ENCODE assay signal across 26 cellular contexts in genomic region chr7:155452505-155453295, GRCh38. TPM values are rescaled to one million over a fixed set of nuclear protein-coding genes. Genes with fewer than 3 reads are reported as not detected.
DNase-seq lines count a peak whose midpoint lies in the region; ATAC-seq, FAIRE-seq and TF ChIP-seq lines count a peak whose summit lies in the region.
"Had no signal": no experiment of that assay in that cellular context is flagged by ENCODE, and none has a peak within 500 bp of the region (broad histone marks: within the 10 kb centered on the region; RNA-seq: fewer than 3 reads in every experiment).

No MANE protein-coding gene starts in this region.

- H3K27ac ChIP-seq in GM23338 (ENCODE audit: low read depth) (no peak overlapping the region), SK-N-MC (0 out of 2 replicates have a peak overlapping the region, but pooled peaks have one; percentile 28), H1 (ENCODE audit: low read depth, low read length) (no peak overlapping the region), osteoblast (ENCODE audit: low read depth, low read length) (no peak overlapping the region)
- H3K27ac ChIP-seq: HL-60 had no signal

- TF ChIP-seq RAD21 in H1 (IDR thresholded peaks at IDR 0.05 in 1 of 2, conservative IDR thresholded peaks at IDR 0.05 in 1 of 2; ENCODE audit: low read depth in 2 of 2, low read length in 2 of 2): no peak

- H3K23ac ChIP-seq in H1 (ENCODE audit: insufficient read length): no peak overlapping the region

- H3K4me2 ChIP-seq in GM23338 (no peak overlapping the region), H1 (ENCODE audit: insufficient read depth in 1 of 2, low read depth in 2 of 2, low read length in 2 of 2) (no peak overlapping the region; a peak in 1 of 4 replicates), osteoblast (ENCODE audit: insufficient read depth, low read length) (no peak overlapping the region)

- H3K36me3 ChIP-seq in GM23338 (ENCODE audit: insufficient read depth) (no peaks in the 10 kb centered on the region), SK-N-MC (ENCODE audit: insufficient read depth, low read length) (no peaks in the 10 kb centered on the region), H1 (ENCODE audit: control insufficient read depth in 2 of 4, insufficient read depth in 4 of 4, low read length in 3 of 4) (no peaks in the 10 kb centered on the region; a peak in 1 of 8 replicates), osteoblast (ENCODE audit: insufficient read depth, low read length) (no peaks in the 10 kb centered on the region)

- no peaks in the 10 kb centered on the region for H3K9me3 ChIP-seq in SK-N-MC (ENCODE audit: low read depth, low read length)
- H3K9me3 ChIP-seq in H1 (ENCODE audit: insufficient read depth in 2 of 2, low read depth in 1 of 2, low read length in 1 of 2): no peaks in the 10 kb centered on the region; a peak in 1 of 4 replicates
- H3K9me3 ChIP-seq in osteoblast (ENCODE audit: low read depth, low read length): no peaks in the 10 kb centered on the region

- no peak overlapping the region for H4K8ac ChIP-seq in H1 (ENCODE audit: extremely low read depth, insufficient read depth, low read length)

- H3K23me2 ChIP-seq in H1 (ENCODE audit: low read depth, low read length): peaks cover 2% of the 10 kb centered on the region; the same call in 1 of the 2 replicates

- no peak overlapping the region for H2BK5ac ChIP-seq in H1 (ENCODE audit: low read depth, low read length)

- intact Hi-C loops in left ventricle myocardium superior (cut with micrococcal nuclease): no loop called here

- no peak overlapping the region for H3K56ac ChIP-seq in H1 (replicated peaks; ENCODE audit: insufficient read length, low read depth, low read length)

- 29% methylated on average over 5 of the region's 5 CpGs; no CpG with 5 or more reads in 1 of the 2 experiments for WGBS in H1 (ENCODE audit: extremely low coverage in 1 of 2, insufficient coverage in 1 of 2, insufficient read length in 1 of 2, insufficient replicate concordance in 2 of 2, low coverage in 1 of 2, low lambda C conversion rate in 2 of 2, missing lambda C conversion rate in 1 of 2), 2 experiments

- no peak for TF ChIP-seq EP300 in H1 (IDR thresholded peaks at IDR 0.05; ENCODE audit: borderline replicate concordance in 1 of 2, low read depth in 2 of 2, low read length in 2 of 2)

- no peak overlapping the region for H4K5ac ChIP-seq in H1 (ENCODE audit: insufficient read length, low read depth, low read length)

- no peak overlapping the region for H3K4ac ChIP-seq in H1 (replicated peaks; ENCODE audit: insufficient read length, low read depth, low read length)

- no peak overlapping the region for H2BK15ac ChIP-seq in H1 (ENCODE audit: low read length)

- no peak overlapping the region for H3K9ac ChIP-seq in SK-N-MC (ENCODE audit: insufficient read length)
- H3K9ac ChIP-seq in H1 (replicated peaks in 1 of 4; ENCODE audit: extremely low read depth in 1 of 4, low read depth in 3 of 4, low read length in 3 of 4): no peak overlapping the region

- no peaks in the 10 kb centered on the region; the same call in 1 of the 2 replicates for H3K79me1 ChIP-seq in H1 (ENCODE audit: low read depth, low read length)

- no peak for DNase-seq in GM23338 (ENCODE audit: low spot score)
- DNase-seq in SK-N-MC (ENCODE audit: low read depth, low spot score): no peak
- no peak for DNase-seq in H1 (ENCODE audit: low read depth in 1 of 2, low spot score in 2 of 2)
- DNase-seq in osteoblast (ENCODE audit: insufficient read length, low spot score, missing footprints): peak; percentile 70
- DNase-seq in left ventricle myocardium superior: no peak
- DNase-seq in stimulated activated CD4-positive, alpha-beta T cell treated with anti-CD3 and anti-CD28 coated beads, Interleukin-15, amount 100 ng/mL, for 24 hours: no peak
- DNase-seq: CD4-positive, alpha-beta memory T cell; COR-L47; DMS53; Karpas-422; NCI-H1092 treated with DMSO at 0.1 percent for 48 hours; NCI-H1436 treated with DMSO at 0.1 percent for 48 hours; NCI-H187 treated with DMSO at 0.1 percent for 48 hours; NCI-H2171 treated with DMSO at 0.1 percent for 48 hours; NCI-H345; NCI-H510A treated with DMSO at 0.1 percent for 48 hours; NCI-H748 treated with DMSO at 0.1 percent for 48 hours; SIG-M5 had no signal

- H2AK5ac ChIP-seq in H1 (ENCODE audit: low read depth, low read length): no peak overlapping the region

- no peaks in the 10 kb centered on the region for H3K9me2 ChIP-seq in GM23338 (ENCODE audit: insufficient read depth)

- no peaks in the 10 kb centered on the region for H3K79me2 ChIP-seq in GM23338 (replicated peaks; ENCODE audit: insufficient read depth)
- no peaks in the 10 kb centered on the region for H3K79me2 ChIP-seq in H1 (ENCODE audit: control insufficient read depth in 1 of 2, insufficient read depth in 2 of 2, low read length in 2 of 2)
- no peaks in the 10 kb centered on the region for H3K79me2 ChIP-seq in osteoblast (ENCODE audit: insufficient read depth, low read length)

- H3K36me3 Mint-ChIP-seq in GM23338 (ENCODE audit: low read depth): no peaks in the 10 kb centered on the region
- H3K36me3 Mint-ChIP-seq: CD4-positive, alpha-beta memory T cell had no signal

- H4K20me1 ChIP-seq in GM23338 (replicated peaks; ENCODE audit: insufficient read depth): peaks cover 32% of the 10 kb centered on the region
- H4K20me1 ChIP-seq in H1 (replicated peaks in 1 of 2; ENCODE audit: control insufficient read depth in 1 of 2, insufficient read depth in 2 of 2, low read length in 2 of 2): peaks cover 37 to 41% of the 10 kb centered on the region in 2 experiments
- H4K20me1 ChIP-seq in osteoblast (ENCODE audit: insufficient read depth, low read length): peaks cover 3% of the 10 kb centered on the region

- no peak overlapping the region; the same call in 2 of the 3 replicates for H3K4me3 Mint-ChIP-seq in GM23338

- H3K14ac ChIP-seq in H1 (ENCODE audit: insufficient read length): no peak overlapping the region

- peaks cover 97% of the 10 kb centered on the region for H3K27me3 ChIP-seq in GM23338 (ENCODE audit: insufficient read depth)
- H3K27me3 ChIP-seq in H1 (replicated peaks in 1 of 4; ENCODE audit: control insufficient read depth in 3 of 4, extremely low read depth in 1 of 4, insufficient read depth in 3 of 4, low read length in 3 of 4): peaks cover 98 to 99% (median 98%) of the 10 kb centered on the region in 4 experiments
- H3K27me3 ChIP-seq in osteoblast (ENCODE audit: insufficient read depth, low read length): peaks cover 95% of the 10 kb centered on the region

- H2BK120ac ChIP-seq in H1 (replicated peaks; ENCODE audit: low read depth, low read length): no peak overlapping the region

- no peak for TF ChIP-seq POLR2A in H1 (IDR thresholded peaks at IDR 0.05; ENCODE audit: control extremely low read depth in 1 of 2, low read depth in 2 of 2, low read length in 2 of 2)

- H3K4me1 ChIP-seq in GM23338 (ENCODE audit: insufficient read depth) (peaks cover 51% of the 10 kb centered on the region), H1 (replicated peaks in 1 of 4; ENCODE audit: control insufficient read depth in 3 of 4, insufficient read depth in 4 of 4, low read length in 3 of 4) (peaks cover 0 to 26% (median 16%) of the 10 kb centered on the region in 4 experiments; a peak in 6 of 7 replicates), osteoblast (ENCODE audit: insufficient read depth, low read length) (peaks cover 5% of the 10 kb centered on the region)

- H3K18ac ChIP-seq in H1 (ENCODE audit: extremely low read depth, low read length): no peak overlapping the region

- no peak overlapping the region for H4K91ac ChIP-seq in H1 (replicated peaks; ENCODE audit: insufficient read length, low read length)

- H3K9me3 Mint-ChIP-seq in GM23338: peaks cover 13% of the 10 kb centered on the region
- H3K9me3 Mint-ChIP-seq: CD4-positive, alpha-beta memory T cell had no signal

- H3K4me3 ChIP-seq in GM23338 (no peak overlapping the region), SK-N-MC (no peak overlapping the region), H1 (ENCODE audit: extremely low read depth in 1 of 4, insufficient read depth in 2 of 4, low read depth in 3 of 4, low read length in 4 of 4) (no peak overlapping the region), osteoblast (ENCODE audit: insufficient read depth, low read length) (no peak overlapping the region)

- CTCF ChIA-PET in H1 (lab: Charles Lee; ENCODE audit: partially characterized antibody): interaction anchor here (0.7 to 7.1 kb wide), 7 partner anchors 21 to 81 kb away, joined by 3 to 81 read pairs (median 4); no protein-coding TSS in a partner anchor

- POLR2A ChIA-PET in H1 (lab: Charles Lee; ENCODE audit: partially characterized antibody): interaction anchor here (0.9 kb wide), 1 partner anchor 75 kb away, joined by 4 read pairs; no protein-coding TSS in a partner anchor

- H3F3A ChIP-seq in GM23338 (replicated peaks; ENCODE audit: low read depth): peaks cover 30% of the 10 kb centered on the region

- TF ChIP-seq CTCF in GM23338 (conservative IDR thresholded peaks at IDR 0.05; ENCODE audit: low read depth in 2 of 2): no peak
- TF ChIP-seq CTCF in H1 (IDR thresholded peaks at IDR 0.05; ENCODE audit: control extremely low read depth in 1 of 3, insufficient read depth in 1 of 3, low read depth in 1 of 3, low read length in 3 of 3): no peak
- TF ChIP-seq CTCF in osteoblast (IDR thresholded peaks at IDR 0.05; ENCODE audit: extremely low read depth, low read depth, low read length): no peak

- H3K27me3 Mint-ChIP-seq in GM23338 (ENCODE audit: insufficient read depth, low read depth, poor library complexity): peaks cover 98% of the 10 kb centered on the region

- no peak overlapping the region; the same call in 1 of the 2 replicates for H2BK12ac ChIP-seq in H1 (ENCODE audit: low read depth, low read length)

- FAIRE-seq in H1 (lab: Jason Lieb, UNC): no peak
- FAIRE-seq: RCC 7860 had no signal

- no peak overlapping the region for H3K27ac Mint-ChIP-seq in GM23338
- H3K27ac Mint-ChIP-seq: CD4-positive, alpha-beta memory T cell had no signal

- ATAC-seq in GM23338 (no peak), left ventricle myocardium superior (no peak), HG02623 (IDR thresholded peaks at IDR 0.05; ENCODE audit: unreplicated experiment) (no peak), GM18868 (IDR thresholded peaks at IDR 0.05; ENCODE audit: unreplicated experiment) (no peak)
- ATAC-seq: HCT116 had no signal

- peaks cover 29% of the 10 kb centered on the region for H3K4me1 Mint-ChIP-seq in GM23338

- no peak overlapping the region for H2BK20ac ChIP-seq in H1 (ENCODE audit: low read length)

- H2AFZ ChIP-seq in GM23338 (no peak overlapping the region), H1 (ENCODE audit: low read length) (no peak overlapping the region), osteoblast (ENCODE audit: low read length) (no peak overlapping the region)

RNA-seq across cellular contexts. Expression of gene EN2, which starts 5.2 kb away (rescaled TPM):
- not detected in 2 replicates for total RNA-seq in GM23338 (2014; rRNA removed; shearing (Covaris generic))
- polyA plus RNA-seq in GM23338 (2016; fragmentation: Nextera tagmentation; extraction: Ambion mirVana) (not detected in 2 replicates), H1 (2011; rRNA removed) (0.03 TPM in 1 of 2 replicates, not detected in the other)
- not detected in 2 replicates for total RNA-seq in H1 (2021; fragmentation: NEBNext Ultra II Directional; extraction: Animal tissue kit (Norgen Biotek cat#: 25700))
- not detected for polyA plus RNA-seq in H1 (2011; cell fraction: cytosol; rRNA removed)
- not detected for polyA plus RNA-seq in H1 (2011; cell fraction: nucleus; rRNA removed)
- polyA plus RNA-seq in H1 (2012, experiment 1 of 2): 0.04 TPM in 1 of 4 replicates, not detected in the others
- not detected for polyA plus RNA-seq in H1 (2012, experiment 2 of 2)
- polyA plus RNA-seq in H1 (2013, experiment 1 of 2): not detected
- polyA plus RNA-seq in H1 (2013, experiment 2 of 2): not detected
- polyA minus RNA-seq in H1 (2011; rRNA and poly(A)+ RNA removed): not detected in 2 replicates
- not detected for polyA minus RNA-seq in H1 (2011; cell fraction: cytosol; rRNA and poly(A)+ RNA removed)
- not detected for polyA minus RNA-seq in H1 (2011; cell fraction: nucleus; rRNA and poly(A)+ RNA removed)
- total RNA-seq in osteoblast (under 0.01 TPM in 1 of 2 replicates, not detected in the other), left ventricle myocardium superior (not detected)
- total RNA-seq: A673; CD4-positive, alpha-beta memory T cell; G401; M059J had no signal
- polyA plus RNA-seq: CD4-positive, alpha-beta memory T cell had no signal
